ENCODE assay signal across 20 cellular contexts in the genomic region with DNA sequence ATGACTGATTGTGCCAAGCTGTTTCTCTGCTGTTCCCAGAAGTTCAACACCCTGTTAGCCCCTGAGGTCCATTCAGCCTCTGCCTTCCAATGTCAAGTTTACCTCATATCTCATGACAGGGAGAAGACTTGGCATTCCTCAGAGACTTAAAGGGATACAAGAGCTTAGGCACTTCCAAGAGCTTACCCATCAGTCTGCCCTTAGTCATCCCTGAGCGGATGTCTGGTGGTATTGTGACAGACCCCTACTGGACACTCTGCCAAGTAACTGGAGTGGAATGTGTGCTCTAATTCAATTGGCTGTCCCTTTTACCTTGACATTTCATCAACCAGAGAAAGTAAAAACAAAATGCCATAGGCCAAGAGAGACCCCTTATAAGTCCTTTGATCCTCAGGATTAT.
"Had no signal": no experiment of that assay in that cellular context is flagged by ENCODE, and none has a peak within 500 bp of the region (broad histone marks: within the 10 kb centered on the region; RNA-seq: fewer than 3 reads in every experiment).

No MANE protein-coding gene starts in this region.

- H3K4me1 Mint-ChIP-seq: activated naive CD8-positive, alpha-beta T cell treated with anti-CD3 and anti-CD28 coated beads, Interleukin-2, amount 10 ng/mL, durations not matched to agents 7 days and 5 days; mesothelial cell of epicardium; T-helper 17 cell had no signal

- H3K36me3 Mint-ChIP-seq: activated naive CD8-positive, alpha-beta T cell treated with anti-CD3 and anti-CD28 coated beads, Interleukin-2, amount 10 ng/mL, durations not matched to agents 7 days and 5 days had no signal

- H3K36me3 ChIP-seq: cardiac muscle cell, colonic mucosa, transverse colon, vagina had no signal

- H3K9me3 ChIP-seq: colonic mucosa, vagina had no signal

- H3K27me3 ChIP-seq: cardiac muscle cell, colonic mucosa, transverse colon, vagina had no signal

- H3K4me1 ChIP-seq: colonic mucosa, transverse colon, vagina had no signal

- H3K27me3 Mint-ChIP-seq: activated naive CD8-positive, alpha-beta T cell treated with anti-CD3 and anti-CD28 coated beads, Interleukin-2, amount 10 ng/mL, durations not matched to agents 7 days and 5 days; progenitor cell of endocrine pancreas; T-helper 17 cell had no signal

- DNase-seq: activated CD4-positive, alpha-beta T cell treated with anti-CD3 and anti-CD28 coated beads, Interleukin-2, amount 50 U/mL, for 1 hour; activated CD4-positive, CD25-positive, alpha-beta regulatory T cell; activated CD8-positive, alpha-beta memory T cell treated with anti-CD3 and anti-CD28 coated beads for 24 hours; activated naive CD4-positive, alpha-beta T cell; activated naive CD8-positive, alpha-beta T cell treated with anti-CD3 and anti-CD28 coated beads, Interleukin-2, amount 10 ng/mL, durations not matched to agents 7 days and 5 days; aorta; colonic mucosa; glutamatergic neuron; right cardiac atrium; small intestine; stimulated activated CD4-positive, alpha-beta T cell treated with anti-CD3 and anti-CD28 coated beads, Interleukin-4, amount 100 ng/mL, for 4 hours; stimulated activated CD8-positive, alpha-beta memory T cell treated with anti-CD3 and anti-CD28 coated beads, Interleukin-4, amount 100 ng/mL, for 48 hours; stimulated activated naive CD4-positive, alpha-beta T cell treated with Interleukin-2 at 50 U/mL for 16 hours; T-helper 17 cell; transverse colon had no signal

- H3K27ac Mint-ChIP-seq: activated naive CD8-positive, alpha-beta T cell treated with anti-CD3 and anti-CD28 coated beads, Interleukin-2, amount 10 ng/mL, durations not matched to agents 7 days and 5 days; activated T-helper 1 cell treated with anti-CD3 and anti-CD28 coated beads, Interleukin-12 subunit alpha, Interleukin-12 subunit beta, Interleukin-2, Interleukin-4 antibody, amounts not matched to agents 30 ng/mL and 10 ng/mL and 1 ng/mL, durations not matched to agents 14 hours and 24 hours and 36 hours; mesothelial cell of epicardium; progenitor cell of endocrine pancreas; T-helper 17 cell had no signal

- H3K27ac ChIP-seq: cardiac muscle cell, colonic mucosa, transverse colon, vagina had no signal

- H3K4me3 Mint-ChIP-seq: activated naive CD8-positive, alpha-beta T cell treated with anti-CD3 and anti-CD28 coated beads, Interleukin-2, amount 10 ng/mL, durations not matched to agents 7 days and 5 days; activated T-helper 1 cell treated with anti-CD3 and anti-CD28 coated beads, Interleukin-12 subunit alpha, Interleukin-12 subunit beta, Interleukin-2, Interleukin-4 antibody, amounts not matched to agents 30 ng/mL and 10 ng/mL and 1 ng/mL, durations not matched to agents 14 hours and 24 hours and 36 hours; mesothelial cell of epicardium; T-helper 17 cell had no signal

- H3K4me3 ChIP-seq: cardiac muscle cell, colonic mucosa, transverse colon, vagina had no signal
